9 cellular contexts compared by ENCODE assay signal in genomic region chr20:47361268-47361665, GRCh38. TPM values are rescaled to one million over a fixed set of nuclear protein-coding genes. Genes with fewer than 3 reads are reported as not detected.
A peak's percentile ranks its signal among the peaks of the same experiment; 100 is the strongest.
DNase-seq lines count a peak whose midpoint lies in the region; ATAC-seq and TF ChIP-seq lines count a peak whose summit lies in the region.
"Had no signal": no experiment of that assay in that cellular context is flagged by ENCODE, and none has a peak within 500 bp of the region (broad histone marks: within the 10 kb centered on the region; RNA-seq: fewer than 3 reads in every experiment).

No MANE protein-coding gene starts in this region.

- H3K9me3 Mint-ChIP-seq in chondrocyte (ENCODE audit: low read depth): no peaks in the 10 kb centered on the region
- H3K9me3 Mint-ChIP-seq: T-cell had no signal

- no peak overlapping the region for H3K27ac Mint-ChIP-seq in chondrocyte (ENCODE audit: unreplicated experiment)

- TF ChIP-seq CTCF in chondrocyte (IDR thresholded peaks at IDR 0.05): no peak
- TF ChIP-seq CTCF in transverse colon (IDR thresholded peaks at IDR 0.05): no peak

- H3K36me3 Mint-ChIP-seq in chondrocyte (ENCODE audit: low read depth): no peaks in the 10 kb centered on the region
- H3K36me3 Mint-ChIP-seq: T-cell had no signal

- ATAC-seq in left colon: no peak
- no peak for ATAC-seq in GM21515 (IDR thresholded peaks at IDR 0.05; ENCODE audit: unreplicated experiment)
- ATAC-seq: T-cell had no signal

- no peak for TF ChIP-seq EP300 in transverse colon (IDR thresholded peaks at IDR 0.05; ENCODE audit: low read depth)

- 69 to 81% methylated on average over 3 to 6 of the region's 6 CpGs for WGBS in transverse colon (ENCODE audit: low coverage in 1 of 2), 2 donors

- intact Hi-C loops in transverse colon (cut with DNase I; ENCODE audit: low total_unique reads): no loop called here
- intact Hi-C loops in left colon (cut with DNase I, micrococcal nuclease): no loop called here

- H3K36me3 ChIP-seq in muscle layer of duodenum (ENCODE audit: control insufficient read depth in 1 of 2, insufficient read depth in 2 of 2, low read length in 2 of 2): no peaks in the 10 kb centered on the region
- H3K36me3 ChIP-seq in transverse colon: no peaks in the 10 kb centered on the region

- DNase-seq in NCI-H2227 (lab: John Stamatoyannopoulos, UW; ENCODE audit: unreplicated experiment) (peak; percentile 27), NCI-H2227 treated with DMSO at 0.1 percent for 48 hours (lab: John Stamatoyannopoulos, UW) (no peak), chondrocyte (ENCODE audit: low spot score) (no peak), transverse colon (no peak), left colon (no peak), NCI-H2107 treated with DMSO at 0.1 percent for 48 hours (lab: John Stamatoyannopoulos, UW; ENCODE audit: unreplicated experiment) (no peak)
- DNase-seq: T-cell had no signal

- H3K4me3 Mint-ChIP-seq in chondrocyte (ENCODE audit: unreplicated experiment): peak overlapping the region; percentile 56
- H3K4me3 Mint-ChIP-seq: T-cell had no signal

- H3K4me1 ChIP-seq in muscle layer of duodenum (ENCODE audit: control insufficient read depth in 1 of 2, insufficient read depth in 2 of 2, low read length in 2 of 2): peaks cover 36 to 49% of the 10 kb centered on the region in 2 donors
- H3K4me1 ChIP-seq in transverse colon: peaks cover 51 to 57% (median 51%) of the 10 kb centered on the region in 4 donors

- in situ Hi-C loops in transverse colon (cut with MboI; ENCODE audit: low pct_ligation_motif_present in 1 of 4, low pct_unique_long_range_greater_than_20kb in 1 of 4, low sequenced_read_pairs in 3 of 4): loop anchor here in 1 of 4 donors (10.0 kb wide), 1 partner anchor 46 kb away; no protein-coding TSS in a partner anchor

- H3K27me3 Mint-ChIP-seq in chondrocyte (ENCODE audit: low read depth): no peaks in the 10 kb centered on the region
- H3K27me3 Mint-ChIP-seq: T-cell had no signal

- H3K4me3 ChIP-seq in muscle layer of duodenum (ENCODE audit: low read depth in 1 of 2, low read length in 2 of 2) (no peak overlapping the region), transverse colon (no peak overlapping the region)

- no peak for TF ChIP-seq POLR2A in transverse colon (IDR thresholded peaks at IDR 0.05)

- peaks cover 8% of the 10 kb centered on the region for H3K4me1 Mint-ChIP-seq in chondrocyte (ENCODE audit: low read depth)

- no peaks in the 10 kb centered on the region for H3K27me3 ChIP-seq in muscle layer of duodenum (ENCODE audit: low read depth, low read length)
- H3K27me3 ChIP-seq in transverse colon: no peaks in the 10 kb centered on the region

- H3K9me3 ChIP-seq in muscle layer of duodenum (ENCODE audit: control insufficient read depth in 1 of 2, low read length in 2 of 2) (no peaks in the 10 kb centered on the region), transverse colon (no peaks in the 10 kb centered on the region)

- peak overlapping the region; percentile 98 for H3K27ac ChIP-seq in muscle layer of duodenum (ENCODE audit: low read length)
- peak overlapping the region; percentile 99 to 100 (median 100) for H3K27ac ChIP-seq in transverse colon

RNA-seq across cellular contexts. Expression of gene ZMYND8, which starts 4.8 kb away (rescaled TPM):
- total RNA-seq in chondrocyte: 31.9 to 35.0 TPM (median 33.8 TPM) in 3 replicates
- 10 to 100 TPM; 41.6 to 79.4 (median 60.7) TPM for total RNA-seq in transverse colon
- 10 to 100 TPM; 42.8 to 48.4 TPM for total RNA-seq in left colon
